In the genomic region with DNA sequence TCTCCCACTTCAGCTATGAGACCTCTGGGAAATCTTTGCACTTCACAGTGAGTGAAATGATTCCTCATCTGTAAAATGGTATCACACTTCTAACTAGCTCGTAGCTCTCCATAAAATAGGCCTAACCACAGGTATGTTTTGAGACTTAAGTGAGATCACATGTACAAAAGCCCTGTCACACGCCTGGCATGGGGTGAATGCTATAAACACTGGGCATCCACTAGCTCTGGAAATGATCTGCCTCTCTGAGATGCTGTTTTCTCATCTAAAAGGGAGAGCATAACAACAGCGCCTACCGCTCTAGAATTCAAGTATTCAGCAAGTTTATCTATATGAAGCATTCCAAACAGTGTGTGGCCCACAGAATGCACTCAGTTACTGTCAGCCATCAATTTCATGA, we compare ENCODE assay signal across 7 cellular contexts. TPM values are rescaled to one million over a fixed set of nuclear protein-coding genes. Genes with fewer than 3 reads are reported as not detected.
A peak's percentile ranks its signal among the peaks of the same experiment; 100 is the strongest.
DNase-seq lines count a peak whose midpoint lies in the region; ATAC-seq and TF ChIP-seq lines count a peak whose summit lies in the region.

No MANE protein-coding gene starts in this region.

- intact Hi-C loops in OCI-LY7 (cut with micrococcal nuclease; ENCODE audit: unreplicated experiment) (loop anchor here (10.0 kb wide), 3 partner anchors 138 to 322 kb away; a partner anchor contains a TSS), esophagus muscularis mucosa (cut with DNase I) (no loop called here)

- POLR2A ChIA-PET in OCI-LY7 (lab: Charles Lee) = interaction anchor here (0.6 kb wide), 1 partner anchor 227 kb away, joined by 3 read pairs; a partner anchor contains a TSS

- peak overlapping the region; percentile 79; the same call in 1 of the 2 replicates for H3K4me3 ChIP-seq in DOHH2 (ENCODE audit: low read length)
- H3K4me3 ChIP-seq in OCI-LY7 (ENCODE audit: low read depth, low read length, poor library complexity, severe bottlenecking) = peak overlapping the region; percentile 85
- no peak overlapping the region for H3K4me3 ChIP-seq in esophagus muscularis mucosa
- peak overlapping the region; percentile 93 for H3K4me3 ChIP-seq in retinal pigment epithelial cell (ENCODE audit: low read length)

- ATAC-seq in HG03175 (IDR thresholded peaks at IDR 0.05; ENCODE audit: unreplicated experiment) = no peak

- no TSS peak for BruUV-seq in OCI-LY7 (replicated peaks; lab: Mats Ljungman, UMichigan)

- H3K4me1 ChIP-seq in DOHH2 (ENCODE audit: control insufficient read depth, low read length) (peaks cover 56% of the 10 kb centered on the region), OCI-LY7 (ENCODE audit: insufficient read depth, low read length, poor library complexity, severe bottlenecking) (peaks cover 67% of the 10 kb centered on the region), esophagus muscularis mucosa (peaks cover 61 to 77% (median 74%) of the 10 kb centered on the region in 4 donors)

- DNase-seq in OCI-LY7 (ENCODE audit: low spot score) = no peak
- no peak for DNase-seq in esophagus muscularis mucosa (ENCODE audit: extremely low spot score)
- peak; percentile 90 for DNase-seq in retinal pigment epithelial cell (ENCODE audit: low read depth)
- no peak for DNase-seq in NCI-H1694 treated with DMSO at 0.1 percent for 48 hours (lab: John Stamatoyannopoulos, UW)
- no peak for DNase-seq in stimulated activated CD4-positive, alpha-beta T cell treated with anti-CD3 and anti-CD28 coated beads, Interleukin-4, amount 100 ng/mL, for 4 hours

- peak overlapping the region; percentile 89; the same call in 1 of the 2 replicates for H3K4me2 ChIP-seq in DOHH2 (ENCODE audit: low read length)
- H3K4me2 ChIP-seq in OCI-LY7 (ENCODE audit: low read length) = peak overlapping the region; percentile 93

- no peak for TF ChIP-seq POLR2A in esophagus muscularis mucosa (IDR thresholded peaks at IDR 0.05; ENCODE audit: low read depth)

- TF ChIP-seq CTCF in DOHH2 (IDR thresholded peaks at IDR 0.05; ENCODE audit: low read depth, low read length, poor library complexity, severe bottlenecking) = no peak
- TF ChIP-seq CTCF in OCI-LY7 (conservative IDR thresholded peaks at IDR 0.05; ENCODE audit: low read length) = no peak
- TF ChIP-seq CTCF in esophagus muscularis mucosa (IDR thresholded peaks at IDR 0.05) = no peak
- TF ChIP-seq CTCF in retinal pigment epithelial cell (conservative IDR thresholded peaks at IDR 0.05; ENCODE audit: low read depth, low read length) = no peak

- H3K9me2 ChIP-seq in DOHH2 (replicated peaks; ENCODE audit: control insufficient read depth, low read length) = no peaks in the 10 kb centered on the region
- no peaks in the 10 kb centered on the region for H3K9me2 ChIP-seq in OCI-LY7 (ENCODE audit: insufficient read depth, low read length)

- H2AFZ ChIP-seq in OCI-LY7 (ENCODE audit: low read length) = no peak overlapping the region

- 79% methylated on average over 4 of the region's 4 CpGs for WGBS in esophagus muscularis mucosa

- H3K27ac ChIP-seq in DOHH2 (ENCODE audit: low read depth, low read length) (0 out of 2 replicates have a peak overlapping the region, but pooled peaks have one; percentile 84), OCI-LY7 (ENCODE audit: low read depth, low read length, poor library complexity, severe bottlenecking) (peak overlapping the region; percentile 94), esophagus muscularis mucosa (replicated peaks in 1 of 4) (peak overlapping the region in 3 of 4 donors; percentile 95 to 97 (median 97))

- TF ChIP-seq EP300 in esophagus muscularis mucosa (IDR thresholded peaks at IDR 0.05) = no peak

- CTCF ChIA-PET in OCI-LY7 (lab: Charles Lee; ENCODE audit: unreplicated experiment) = interaction anchor here (0.5 kb wide), 1 partner anchor 15 kb away, joined by 3 read pairs; no protein-coding TSS in a partner anchor

- H3K9me3 ChIP-seq in DOHH2 (ENCODE audit: control insufficient read depth, insufficient read depth, low read length) = no peaks in the 10 kb centered on the region
- no peaks in the 10 kb centered on the region for H3K9me3 ChIP-seq in OCI-LY7 (ENCODE audit: low read length)
- H3K9me3 ChIP-seq in esophagus muscularis mucosa = no peaks in the 10 kb centered on the region

- peaks cover 10% of the 10 kb centered on the region for H3F3A ChIP-seq in DOHH2 (ENCODE audit: control insufficient read depth, insufficient read depth)

- H4K20me1 ChIP-seq in DOHH2 (ENCODE audit: control insufficient read depth, insufficient read depth, low read depth, low read length) = peaks cover 14% of the 10 kb centered on the region; the same call in 1 of the 2 replicates
- no peaks in the 10 kb centered on the region for H4K20me1 ChIP-seq in OCI-LY7 (ENCODE audit: insufficient read depth, low read length)

- H3K79me2 ChIP-seq in DOHH2 (ENCODE audit: control insufficient read depth, low read length) (peaks cover 69% of the 10 kb centered on the region), OCI-LY7 (ENCODE audit: insufficient read depth, low read depth, low read length) (peaks cover 68% of the 10 kb centered on the region)

- no peaks in the 10 kb centered on the region for H3K27me3 ChIP-seq in DOHH2 (ENCODE audit: control insufficient read depth, low read length)
- no peaks in the 10 kb centered on the region for H3K27me3 ChIP-seq in esophagus muscularis mucosa

- H3K36me3 ChIP-seq in DOHH2 (ENCODE audit: control insufficient read depth, low read length) (peaks cover 31% of the 10 kb centered on the region), OCI-LY7 (ENCODE audit: insufficient read depth, low read length) (peaks cover 6% of the 10 kb centered on the region; the same call in 1 of the 2 replicates), esophagus muscularis mucosa (no peaks in the 10 kb centered on the region)

RNA-seq across cellular contexts. Expression of a gene that starts 2.2 kb away (rescaled TPM):
- total RNA-seq in OCI-LY7 (2014; rRNA removed; shearing (Covaris generic)) = 97.8 and 116 TPM in 2 replicates
- total RNA-seq in OCI-LY7 (2022) = 192 and 197 TPM in 2 replicates
- 10 to 100 TPM; 53.3 to 82.1 (median 64.0) TPM for total RNA-seq in esophagus muscularis mucosa

RNA-seq across cellular contexts. Expression of a gene that starts 56.4 kb away (rescaled TPM):
- 0.54 and 0.59 TPM in 2 replicates for total RNA-seq in OCI-LY7 (2014; rRNA removed; shearing (Covaris generic))
- 0.48 and 0.61 TPM in 2 replicates for total RNA-seq in OCI-LY7 (2022)
- total RNA-seq in esophagus muscularis mucosa = under 1 TPM in 1 of 4 donors, not detected in 3; 0.97 TPM

Comparison
In these comparisons a context has a peak if more than half of its experiments do, and no peak if none do; other contexts are left out.
1. H3K4me3 ChIP-seq: peak in DOHH2 (single experiment), OCI-LY7 (single experiment) and retinal pigment epithelial cell (single experiment); none in esophagus muscularis mucosa (0 of 4).
2. Peak in every context shown above with its lines, with median percentiles within 50 percentile points of each other: H3K27ac ChIP-seq.